ENCODE assay signal across 8 cellular contexts in genomic region chr19:1354496-1355257, GRCh38. TPM values are rescaled to one million over a fixed set of nuclear protein-coding genes. Genes with fewer than 3 reads are reported as not detected.
A peak's percentile ranks its signal among the peaks of the same experiment; 100 is the strongest.
DNase-seq lines count a peak whose midpoint lies in the region; FAIRE-seq and TF ChIP-seq lines count a peak whose summit lies in the region.

No MANE protein-coding gene starts in this region.

- H3K4me3 ChIP-seq in H7 (ENCODE audit: insufficient read depth, low read depth, low read length), result peak overlapping the region; percentile 87
- H3K4me3 ChIP-seq in MG63, result peak overlapping the region; percentile 63
- peak overlapping the region; percentile 80 to 95 for H3K4me3 ChIP-seq in neutrophil (ENCODE audit: low read depth in 1 of 2, low read length in 1 of 2)

- H3K27me3 ChIP-seq in H7 (ENCODE audit: control insufficient read depth, insufficient read depth, low read length) (no peaks in the 10 kb centered on the region), MG63 (no peaks in the 10 kb centered on the region), neutrophil (peaks cover 18% of the 10 kb centered on the region)

- DNase-seq in ELR (ENCODE audit: low read depth), result peak; percentile 89
- peak; percentile 99 for DNase-seq in H7
- peak; percentile 84 for DNase-seq in MG63
- peak; percentile 46 for DNase-seq in SHP77 treated with DMSO at 0.1 percent for 48 hours (lab: John Stamatoyannopoulos, UW)
- DNase-seq in activated naive CD4-positive, alpha-beta T cell (lab: John Stamatoyannopoulos, UW), result peak; percentile 48 to 80 (median 55)
- DNase-seq in frontal cortex (ENCODE audit: low spot score in 2 of 2), result peak; percentile 98 to 99
- peak; percentile 39 to 95 (median 80) for DNase-seq in substantia nigra (lab: John Stamatoyannopoulos, UW)

- H3K4me1 ChIP-seq in neutrophil (ENCODE audit: control insufficient read depth in 1 of 2, insufficient read depth in 1 of 2, low read depth in 1 of 2, low read length in 1 of 2), result peaks cover 13 to 14% of the 10 kb centered on the region in 2 experiments

- FAIRE-seq in frontal cortex (lab: Jason Lieb, UNC), result no peak

- H3K9me3 ChIP-seq in MG63 (no peaks in the 10 kb centered on the region), neutrophil (no peaks in the 10 kb centered on the region)

- H3K36me3 ChIP-seq in H7 (replicated peaks; ENCODE audit: control insufficient read depth, insufficient read depth, low read length), result peaks cover 6% of the 10 kb centered on the region
- peaks cover 8% of the 10 kb centered on the region for H3K36me3 ChIP-seq in MG63
- peaks cover 8% of the 10 kb centered on the region for H3K36me3 ChIP-seq in neutrophil

- no peak for TF ChIP-seq CTCF in neutrophil (IDR thresholded peaks at IDR 0.05)

- H3K27ac ChIP-seq in neutrophil (peak overlapping the region; percentile 38), substantia nigra (ENCODE audit: low read depth, low read length, poor library complexity, severe bottlenecking) (peak overlapping the region; percentile 100)

RNA-seq across cellular contexts. Expression of gene NDUFS7, which starts 29.0 kb away (rescaled TPM):
- 125 and 140 TPM in 2 replicates for total RNA-seq in H7 (2014; rRNA removed; shearing (Covaris generic))
- 19.3 and 49.5 TPM in 2 replicates for total RNA-seq in MG63 (2014; rRNA removed; shearing (Covaris generic); ENCODE audit: low replicate concordance)
- 27.7 TPM for total RNA-seq in frontal cortex

RNA-seq across cellular contexts. Expression of gene GAMT, which starts 46.7 kb away (rescaled TPM):
- total RNA-seq in H7 (2014; rRNA removed; shearing (Covaris generic)), result 12.3 and 31.6 TPM in 2 replicates
- 22.1 and 30.7 TPM in 2 replicates for total RNA-seq in MG63 (2014; rRNA removed; shearing (Covaris generic); ENCODE audit: low replicate concordance)
- 15.5 TPM for total RNA-seq in frontal cortex

RNA-seq across cellular contexts. Expression of gene DAZAP1, which starts 52.7 kb away (rescaled TPM):
- 196 and 198 TPM in 2 replicates for total RNA-seq in H7 (2014; rRNA removed; shearing (Covaris generic))
- 107 and 149 TPM in 2 replicates for total RNA-seq in MG63 (2014; rRNA removed; shearing (Covaris generic); ENCODE audit: low replicate concordance)
- 43.6 TPM for total RNA-seq in frontal cortex

Comparison
In these comparisons a context has a peak if more than half of its experiments do, and no peak if none do; other contexts are left out.
1. Peak in every context shown above with its lines: DNase-seq, H3K4me3 ChIP-seq and H3K27ac ChIP-seq.
2. DNase-seq: peak in every context shown above with its lines; median percentile 99 in H7; 98 in frontal cortex; 89 in ELR; 84 in MG63; 80 in substantia nigra; 55 in activated naive CD4-positive, alpha-beta T cell; 46 in SHP77 treated with DMSO at 0.1 percent for 48 hours.